1 cellular context compared by ENCODE assay signal in the genomic region with DNA sequence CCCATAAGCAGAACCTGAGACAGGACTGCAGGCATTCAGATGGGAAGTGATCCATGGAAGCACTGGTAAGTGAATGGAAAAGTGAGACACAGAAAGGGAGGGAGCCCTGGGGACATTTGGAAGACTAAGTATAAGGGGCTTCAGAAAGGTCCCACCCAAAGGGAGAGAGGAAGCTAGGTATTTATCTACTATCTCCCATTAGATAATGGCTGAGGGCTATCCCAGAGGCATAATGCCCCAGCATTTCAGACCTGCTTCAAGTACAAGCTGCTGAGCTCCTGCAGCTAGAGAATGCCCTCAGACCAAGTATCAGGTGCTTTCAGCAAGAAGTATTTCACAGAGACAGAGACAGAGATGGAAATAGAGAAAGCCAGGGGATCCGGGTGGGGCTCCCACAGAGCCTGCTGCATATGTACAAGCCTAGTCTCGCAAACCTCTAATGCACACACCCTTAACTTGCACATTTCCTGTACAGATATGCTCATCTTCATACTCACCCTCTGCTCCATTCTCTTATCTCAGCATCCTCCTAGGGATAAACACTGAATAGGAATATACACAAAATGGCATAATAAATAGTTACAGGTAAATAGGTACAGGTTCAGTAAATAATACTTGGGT.
TF ChIP-seq lines count a peak whose summit lies in the region.

No MANE protein-coding gene starts in this region.

TF ChIP-seq in K562, 482 proteins besides CTCF, POLR2A, EP300 and RAD21:
- TF ChIP-seq KDM4B (IDR thresholded peaks at IDR 0.05; ENCODE audit: borderline replicate concordance in 2 of 2, low read depth in 1 of 2) = no peak
